Comparison of ENCODE assay signal across 25 cellular contexts in the genomic region with DNA sequence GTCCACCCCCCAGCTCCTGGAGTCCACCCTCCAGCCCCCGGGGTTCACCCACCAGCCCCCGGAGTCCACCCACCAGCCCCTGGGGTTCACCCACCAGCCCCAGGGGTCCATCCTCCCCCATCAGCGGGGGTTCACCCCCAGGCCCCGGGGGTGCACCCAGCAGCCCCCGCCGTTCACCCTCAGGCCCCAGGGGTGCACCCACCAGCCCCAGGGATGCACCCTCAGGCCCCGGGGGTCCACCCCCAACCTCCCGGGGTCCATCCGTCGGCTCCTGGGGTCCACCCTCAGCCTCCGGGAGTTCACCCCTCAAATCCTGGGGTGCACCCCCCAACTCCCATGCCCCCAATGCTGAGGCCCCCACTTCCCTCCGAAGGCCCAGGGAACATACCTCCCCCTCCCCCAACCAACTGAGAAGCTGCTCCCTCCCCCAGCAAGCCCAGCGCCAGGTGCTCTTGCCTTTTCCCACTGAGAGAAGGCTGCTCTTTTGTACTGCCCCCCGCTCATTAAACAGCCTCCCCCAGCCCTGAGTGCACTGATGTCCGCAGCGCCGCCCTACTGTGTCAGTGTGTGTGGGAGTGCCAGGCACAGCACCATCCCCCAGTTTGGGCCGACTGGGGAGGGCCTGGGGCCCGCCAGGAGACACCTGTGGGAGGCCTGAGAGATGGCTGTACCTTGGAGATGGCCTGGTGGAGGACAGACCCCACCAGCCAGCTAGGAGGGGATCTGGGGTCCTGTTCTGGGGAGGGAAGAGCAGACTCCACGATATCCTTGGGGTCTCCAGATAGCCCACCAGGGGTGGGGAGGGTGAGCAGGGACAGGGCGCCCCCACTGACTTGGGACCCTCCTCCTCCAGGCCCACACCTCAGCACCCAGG. TPM values are rescaled to one million over a fixed set of nuclear protein-coding genes. Genes with fewer than 3 reads are reported as not detected.
A peak's percentile ranks its signal among the peaks of the same experiment; 100 is the strongest.
DNase-seq lines count a peak whose midpoint lies in the region; ATAC-seq and TF ChIP-seq lines count a peak whose summit lies in the region.
"Had no signal": no experiment of that assay in that cellular context is flagged by ENCODE, and none has a peak within 500 bp of the region (broad histone marks: within the 10 kb centered on the region; RNA-seq: fewer than 3 reads in every experiment).

No MANE protein-coding gene starts in this region.

- H3K79me2 ChIP-seq in SK-N-SH (ENCODE audit: insufficient read depth) = peaks cover 26% of the 10 kb centered on the region

- no peak for TF ChIP-seq RAD21 in SK-N-SH (IDR thresholded peaks at IDR 0.05; ENCODE audit: low read length)

- TF ChIP-seq CTCF in SK-N-SH (IDR thresholded peaks at IDR 0.05) = no peak
- TF ChIP-seq CTCF in uterus (IDR thresholded peaks at IDR 0.05) = no peak

- WGBS in SK-N-SH (ENCODE audit: low lambda C conversion rate) = 85% methylated on average over 14 of the region's 21 CpGs

- H3F3A ChIP-seq in SK-N-SH (replicated peaks; ENCODE audit: insufficient read depth) = peaks cover 10% of the 10 kb centered on the region

- peaks cover 28% of the 10 kb centered on the region for H4K20me1 ChIP-seq in SK-N-SH (ENCODE audit: insufficient read depth)

- CTCF ChIA-PET in SK-N-SH (lab: Yijun Ruan, JAX) = interaction anchor here (1.2 to 1.7 kb wide), 3 partner anchors 13 to 67 kb away, joined by 4 to 6 read pairs (median 5); a partner anchor contains a TSS

- H3K36me3 ChIP-seq in SK-N-SH (replicated peaks in 1 of 2; ENCODE audit: control insufficient read depth in 1 of 2, insufficient read depth in 2 of 2, low read length in 1 of 2) (peaks cover 22 to 66% of the 10 kb centered on the region in 2 experiments), uterus (no peaks in the 10 kb centered on the region)

- peak; percentile 32 for DNase-seq in SK-N-SH
- DNase-seq in NCI-H345 (lab: John Stamatoyannopoulos, UW) = peak; percentile 65
- DNase-seq in left kidney (ENCODE audit: low read depth, low spot score) = peak; percentile 20
- no peak for DNase-seq in uterus
- no peak for DNase-seq in GM19240 (ENCODE audit: insufficient read length, low spot score)
- DNase-seq: 8988T; activated CD4-positive, alpha-beta T cell treated with anti-CD3 and anti-CD28 coated beads for 1 hour; activated naive CD4-positive, alpha-beta T cell; activated T-cell treated with anti-CD3 and anti-CD28 coated beads, Interleukin-2, amount 50 U/mL, for 24 hours; AML-193; brain microvascular endothelial cell; DMS79 treated with DMSO at 0.1 percent for 48 hours; H9; KG1; kidney glomerular epithelial cell; NCI-H1694 treated with DMSO at 0.1 percent for 48 hours; SHP77; stimulated activated CD4-positive, alpha-beta T cell treated with anti-CD3 and anti-CD28 coated beads, Interleukin-2, amount 100 ng/mL, for 48 hours; stomach; transverse colon had no signal

- H2AFZ ChIP-seq in SK-N-SH (ENCODE audit: low read depth) = no peak overlapping the region

- POLR2A ChIA-PET in SK-N-SH (lab: Yijun Ruan, JAX) = no interaction called here

- no peaks in the 10 kb centered on the region for H3K9me2 ChIP-seq in SK-N-SH

- TF ChIP-seq EP300 in SK-N-SH (IDR thresholded peaks at IDR 0.05; ENCODE audit: borderline replicate concordance in 1 of 2, low read depth in 1 of 2, low read length in 1 of 2) = no peak

- intact Hi-C loops in uterus (cut with DNase I; ENCODE audit: low total_unique reads) = no loop called here

- H3K9me3 ChIP-seq in SK-N-SH = no peaks in the 10 kb centered on the region
- H3K9me3 ChIP-seq in uterus = no peaks in the 10 kb centered on the region
- H3K9me3 ChIP-seq: adrenal gland, stomach, transverse colon had no signal

- H3K27ac ChIP-seq in SK-N-SH (ENCODE audit: low read depth in 2 of 2, low read length in 1 of 2) = no peak overlapping the region
- H3K27ac ChIP-seq in uterus = no peak overlapping the region
- H3K27ac ChIP-seq: brain microvascular endothelial cell, coronary artery, stomach, transverse colon had no signal

- no peak for TF ChIP-seq POLR2A in uterus (IDR thresholded peaks at IDR 0.05)

- no peak for ATAC-seq in SK-N-SH treated with all-trans-retinoic acid at 6 μM for 48 hours

- no peak overlapping the region for H3K4me3 ChIP-seq in SK-N-SH (ENCODE audit: low read depth in 2 of 2, low read length in 1 of 2)
- H3K4me3 ChIP-seq in uterus = no peak overlapping the region
- H3K4me3 ChIP-seq: adrenal gland, coronary artery, stomach, transverse colon had no signal

- no peak overlapping the region for H3K4me2 ChIP-seq in SK-N-SH

- H3K27me3 ChIP-seq in SK-N-SH (ENCODE audit: insufficient read depth) = no peaks in the 10 kb centered on the region
- peaks cover 0 to 25% of the 10 kb centered on the region in 2 donors for H3K27me3 ChIP-seq in uterus

- H3K9ac ChIP-seq in SK-N-SH = no peak overlapping the region

- H3K4me1 ChIP-seq in SK-N-SH (ENCODE audit: control insufficient read depth in 1 of 2, insufficient read depth in 2 of 2, low read depth in 1 of 2, low read length in 1 of 2) (peaks cover 6 to 33% of the 10 kb centered on the region in 2 experiments; a peak in 2 of 4 replicates), uterus (peaks cover 0 to 27% of the 10 kb centered on the region in 2 donors)

TF ChIP-seq in SK-N-SH, 30 proteins besides CTCF, POLR2A, EP300 and RAD21 (continues in another document):
- no peak for TF ChIP-seq NRF1 (IDR thresholded peaks at IDR 0.05; ENCODE audit: low read depth, low read length)
- TF ChIP-seq FOXJ3 (CRISPR knock-in tag; IDR thresholded peaks at IDR 0.05) = no peak
- TF ChIP-seq FOXM1 (IDR thresholded peaks at IDR 0.05; ENCODE audit: low read depth) = no peak
- no peak for TF ChIP-seq TEAD4 (IDR thresholded peaks at IDR 0.05; ENCODE audit: borderline replicate concordance, insufficient read depth)
- no peak for TF ChIP-seq MEF2A (IDR thresholded peaks at IDR 0.05; ENCODE audit: borderline replicate concordance, low read depth)
- TF ChIP-seq ELF1 (IDR thresholded peaks at IDR 0.05) = no peak
- TF ChIP-seq POLR2AphosphoS5 (IDR thresholded peaks at IDR 0.05; ENCODE audit: low read depth, low read length) = no peak
- no peak for TF ChIP-seq CHD2 (IDR thresholded peaks at IDR 0.05; ENCODE audit: low read length, partially characterized antibody)
- TF ChIP-seq, protein P1, sequence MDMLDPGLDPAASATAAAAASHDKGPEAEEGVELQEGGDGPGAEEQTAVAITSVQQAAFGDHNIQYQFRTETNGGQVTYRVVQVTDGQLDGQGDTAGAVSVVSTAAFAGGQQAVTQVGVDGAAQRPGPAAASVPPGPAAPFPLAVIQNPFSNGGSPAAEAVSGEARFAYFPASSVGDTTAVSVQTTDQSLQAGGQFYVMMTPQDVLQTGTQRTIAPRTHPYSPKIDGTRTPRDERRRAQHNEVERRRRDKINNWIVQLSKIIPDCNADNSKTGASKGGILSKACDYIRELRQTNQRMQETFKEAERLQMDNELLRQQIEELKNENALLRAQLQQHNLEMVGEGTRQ (IDR thresholded peaks at IDR 0.05; ENCODE audit: borderline replicate concordance, low read depth, low read length) = no peak
- TF ChIP-seq SMC3 (IDR thresholded peaks at IDR 0.05; ENCODE audit: low read depth, low read length) = no peak

TF ChIP-seq in SK-N-SH treated with all-trans-retinoic acid at 6 μM for 48 hours, 23 proteins besides CTCF, POLR2A, EP300 and RAD21 (continues in another document):
- TF ChIP-seq, protein P2, sequence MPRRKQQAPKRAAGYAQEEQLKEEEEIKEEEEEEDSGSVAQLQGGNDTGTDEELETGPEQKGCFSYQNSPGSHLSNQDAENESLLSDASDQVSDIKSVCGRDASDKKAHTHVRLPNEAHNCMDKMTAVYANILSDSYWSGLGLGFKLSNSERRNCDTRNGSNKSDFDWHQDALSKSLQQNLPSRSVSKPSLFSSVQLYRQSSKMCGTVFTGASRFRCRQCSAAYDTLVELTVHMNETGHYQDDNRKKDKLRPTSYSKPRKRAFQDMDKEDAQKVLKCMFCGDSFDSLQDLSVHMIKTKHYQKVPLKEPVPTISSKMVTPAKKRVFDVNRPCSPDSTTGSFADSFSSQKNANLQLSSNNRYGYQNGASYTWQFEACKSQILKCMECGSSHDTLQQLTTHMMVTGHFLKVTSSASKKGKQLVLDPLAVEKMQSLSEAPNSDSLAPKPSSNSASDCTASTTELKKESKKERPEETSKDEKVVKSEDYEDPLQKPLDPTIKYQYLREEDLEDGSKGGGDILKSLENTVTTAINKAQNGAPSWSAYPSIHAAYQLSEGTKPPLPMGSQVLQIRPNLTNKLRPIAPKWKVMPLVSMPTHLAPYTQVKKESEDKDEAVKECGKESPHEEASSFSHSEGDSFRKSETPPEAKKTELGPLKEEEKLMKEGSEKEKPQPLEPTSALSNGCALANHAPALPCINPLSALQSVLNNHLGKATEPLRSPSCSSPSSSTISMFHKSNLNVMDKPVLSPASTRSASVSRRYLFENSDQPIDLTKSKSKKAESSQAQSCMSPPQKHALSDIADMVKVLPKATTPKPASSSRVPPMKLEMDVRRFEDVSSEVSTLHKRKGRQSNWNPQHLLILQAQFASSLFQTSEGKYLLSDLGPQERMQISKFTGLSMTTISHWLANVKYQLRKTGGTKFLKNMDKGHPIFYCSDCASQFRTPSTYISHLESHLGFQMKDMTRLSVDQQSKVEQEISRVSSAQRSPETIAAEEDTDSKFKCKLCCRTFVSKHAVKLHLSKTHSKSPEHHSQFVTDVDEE (CRISPR knock-in tag; IDR thresholded peaks at IDR 0.05) = no peak
- TF ChIP-seq OSR1 (CRISPR knock-in tag; IDR thresholded peaks at IDR 0.05) = no peak

RNA-seq across cellular contexts. Expression of a gene that starts 0.8 kb away (rescaled TPM):
- polyA plus RNA-seq in SK-N-SH (2012; rRNA removed) = 16.0 and 18.1 TPM in 2 replicates
- polyA plus RNA-seq in SK-N-SH (2012; cell fraction: cytosol; rRNA removed) = 1.4 and 2.7 TPM in 2 replicates
- 255 and 564 TPM in 2 replicates for polyA plus RNA-seq in SK-N-SH (2012; cell fraction: nucleus; rRNA removed)
- 1 to 10 TPM in 1 of 4 donors, under 1 TPM in 1, not detected in 2; 0.35 to 3.5 TPM for total RNA-seq in uterus

RNA-seq across cellular contexts. Expression of a gene that starts 7.8 kb away (rescaled TPM):
- polyA plus RNA-seq in SK-N-SH (2012; rRNA removed) = 0.76 and 0.88 TPM in 2 replicates
- 0.58 and 0.66 TPM in 2 replicates for polyA plus RNA-seq in SK-N-SH (2012; cell fraction: cytosol; rRNA removed)
- 0.75 and 1.8 TPM in 2 replicates for polyA plus RNA-seq in SK-N-SH (2012; cell fraction: nucleus; rRNA removed)
- total RNA-seq in uterus = not detected
- total RNA-seq: fibroblast of lung, renal cortical epithelial cell had no signal
- polyA plus RNA-seq: fibroblast of lung had no signal

RNA-seq across cellular contexts. Expression of a gene that starts 11.7 kb away (rescaled TPM):
- polyA plus RNA-seq in SK-N-SH (2012; rRNA removed) = 35.0 and 55.8 TPM in 2 replicates
- polyA plus RNA-seq in SK-N-SH (2012; cell fraction: cytosol; rRNA removed) = 18.7 and 29.3 TPM in 2 replicates
- 271 and 351 TPM in 2 replicates for polyA plus RNA-seq in SK-N-SH (2012; cell fraction: nucleus; rRNA removed)
- 100 to 1,000 TPM in 1 of 4 donors, 10 to 100 TPM in 3; 33.2 to 107 (median 50.6) TPM for total RNA-seq in uterus

RNA-seq across cellular contexts. Expression of a gene that starts 12.2 kb away (rescaled TPM):
- 128 and 151 TPM in 2 replicates for polyA plus RNA-seq in SK-N-SH (2012; rRNA removed)
- 82.0 and 106 TPM in 2 replicates for polyA plus RNA-seq in SK-N-SH (2012; cell fraction: cytosol; rRNA removed)
- 251 and 261 TPM in 2 replicates for polyA plus RNA-seq in SK-N-SH (2012; cell fraction: nucleus; rRNA removed)
- total RNA-seq in uterus = 10 to 100 TPM in 3 of 4 donors, 1 to 10 TPM in 1; 5.9 to 56.7 (median 30.1) TPM

RNA-seq across cellular contexts. Expression of a gene that starts 33.6 kb away (rescaled TPM):
- polyA plus RNA-seq in SK-N-SH (2012; rRNA removed) = not detected in 2 replicates
- polyA plus RNA-seq in SK-N-SH (2012; cell fraction: cytosol; rRNA removed) = not detected in 2 replicates
- polyA plus RNA-seq in SK-N-SH (2012; cell fraction: nucleus; rRNA removed) = not detected in 2 replicates
- under 1 TPM in 2 of 4 donors, not detected in 2; 0.26 to 0.40 TPM for total RNA-seq in uterus
- total RNA-seq: fibroblast of lung, H9 had no signal
- polyA plus RNA-seq: fibroblast of lung had no signal

Comparison
In these comparisons a context has a peak if more than half of its experiments do, and no peak if none do; other contexts are left out.
1. DNase-seq: peak in SK-N-SH (single experiment), NCI-H345 (single experiment) and left kidney (single experiment); none in uterus (0 of 2) and GM19240 (single experiment).